Comparison of ENCODE assay signal across 1 cellular context in genomic region chr10:28839600-28840007, GRCh38.
TF ChIP-seq lines count a peak whose summit lies in the region.

No MANE protein-coding gene starts in this region.

TF ChIP-seq in HEK293, 187 proteins besides CTCF, POLR2A, EP300 and RAD21 (continued from another document and continues in another):
- TF ChIP-seq ZNF449 (tag by site-specific recombination; IDR thresholded peaks at IDR 0.05) (no peak), OSR2 (tag by site-specific recombination; IDR thresholded peaks at IDR 0.05) (peak; percentile 63), KLF8 (tag by site-specific recombination; IDR thresholded peaks at IDR 0.05) (0 out of 2 replicates have a peak, but pooled peaks have one; percentile 41), ZXDB (tag by site-specific recombination; IDR thresholded peaks at IDR 0.05) (peak; percentile 89), ZNF404 (tag by site-specific recombination; IDR thresholded peaks at IDR 0.05) (no peak), ZNF501 (tag by site-specific recombination; IDR thresholded peaks at IDR 0.05) (0 out of 2 replicates have a peak, but pooled peaks have one; percentile 17), ZNF692 (tag by site-specific recombination; IDR thresholded peaks at IDR 0.05) (peak; percentile 37; the same call in 1 of the 2 replicates), ZNF639 (tag by site-specific recombination; IDR thresholded peaks at IDR 0.05) (0 out of 2 replicates have a peak, but pooled peaks have one; percentile 36), ZIC2 (tag by site-specific recombination; IDR thresholded peaks at IDR 0.05) (no peak), IKZF3 (tag by site-specific recombination; IDR thresholded peaks at IDR 0.05) (0 out of 2 replicates have a peak, but pooled peaks have one; percentile 31), ZNF747 (tag by site-specific recombination; IDR thresholded peaks at IDR 0.05) (no peak), ZSCAN4 (tag by site-specific recombination; IDR thresholded peaks at IDR 0.05) (no peak), KLF7 (tag by site-specific recombination; IDR thresholded peaks at IDR 0.05; ENCODE audit: borderline replicate concordance) (no peak), ZNF843 (tag by site-specific recombination; IDR thresholded peaks at IDR 0.05) (peak; percentile 84), TCF7L2 (IDR thresholded peaks at IDR 0.05; ENCODE audit: borderline replicate concordance, low read depth, low read length) (peak; percentile 40; the same call in 1 of the 2 replicates), ZNF10 (tag by site-specific recombination; IDR thresholded peaks at IDR 0.05) (0 out of 2 replicates have a peak, but pooled peaks have one; percentile 33), MZF1 (tag by site-specific recombination; IDR thresholded peaks at IDR 0.05; ENCODE audit: borderline replicate concordance) (no peak), ZEB2 (tag by site-specific recombination; IDR thresholded peaks at IDR 0.05) (peak; percentile 75), ZSCAN18 (tag by site-specific recombination; IDR thresholded peaks at IDR 0.05) (no peak), ZNF394 (tag by site-specific recombination; IDR thresholded peaks at IDR 0.05; ENCODE audit: borderline replicate concordance) (no peak), ZNF776 (tag by site-specific recombination; IDR thresholded peaks at IDR 0.05; ENCODE audit: borderline replicate concordance) (no peak), FEZF1 (tag by site-specific recombination; IDR thresholded peaks at IDR 0.05) (peak; percentile 88), ZNF530 (tag by site-specific recombination; IDR thresholded peaks at IDR 0.05; ENCODE audit: low read depth) (no peak), ZNF416 (tag by site-specific recombination; IDR thresholded peaks at IDR 0.05) (no peak), ZNF629 (tag by site-specific recombination; IDR thresholded peaks at IDR 0.05) (peak; percentile 75), ZFHX2 (tag by site-specific recombination; conservative IDR thresholded peaks at IDR 0.05) (no peak), GLIS1 (tag by site-specific recombination; IDR thresholded peaks at IDR 0.05) (peak; percentile 34; the same call in 1 of the 2 replicates), REST (tag by site-specific recombination; IDR thresholded peaks at IDR 0.05) (no peak), ZNF624 (tag by site-specific recombination; IDR thresholded peaks at IDR 0.05) (no peak)
- TF ChIP-seq, protein P1, sequence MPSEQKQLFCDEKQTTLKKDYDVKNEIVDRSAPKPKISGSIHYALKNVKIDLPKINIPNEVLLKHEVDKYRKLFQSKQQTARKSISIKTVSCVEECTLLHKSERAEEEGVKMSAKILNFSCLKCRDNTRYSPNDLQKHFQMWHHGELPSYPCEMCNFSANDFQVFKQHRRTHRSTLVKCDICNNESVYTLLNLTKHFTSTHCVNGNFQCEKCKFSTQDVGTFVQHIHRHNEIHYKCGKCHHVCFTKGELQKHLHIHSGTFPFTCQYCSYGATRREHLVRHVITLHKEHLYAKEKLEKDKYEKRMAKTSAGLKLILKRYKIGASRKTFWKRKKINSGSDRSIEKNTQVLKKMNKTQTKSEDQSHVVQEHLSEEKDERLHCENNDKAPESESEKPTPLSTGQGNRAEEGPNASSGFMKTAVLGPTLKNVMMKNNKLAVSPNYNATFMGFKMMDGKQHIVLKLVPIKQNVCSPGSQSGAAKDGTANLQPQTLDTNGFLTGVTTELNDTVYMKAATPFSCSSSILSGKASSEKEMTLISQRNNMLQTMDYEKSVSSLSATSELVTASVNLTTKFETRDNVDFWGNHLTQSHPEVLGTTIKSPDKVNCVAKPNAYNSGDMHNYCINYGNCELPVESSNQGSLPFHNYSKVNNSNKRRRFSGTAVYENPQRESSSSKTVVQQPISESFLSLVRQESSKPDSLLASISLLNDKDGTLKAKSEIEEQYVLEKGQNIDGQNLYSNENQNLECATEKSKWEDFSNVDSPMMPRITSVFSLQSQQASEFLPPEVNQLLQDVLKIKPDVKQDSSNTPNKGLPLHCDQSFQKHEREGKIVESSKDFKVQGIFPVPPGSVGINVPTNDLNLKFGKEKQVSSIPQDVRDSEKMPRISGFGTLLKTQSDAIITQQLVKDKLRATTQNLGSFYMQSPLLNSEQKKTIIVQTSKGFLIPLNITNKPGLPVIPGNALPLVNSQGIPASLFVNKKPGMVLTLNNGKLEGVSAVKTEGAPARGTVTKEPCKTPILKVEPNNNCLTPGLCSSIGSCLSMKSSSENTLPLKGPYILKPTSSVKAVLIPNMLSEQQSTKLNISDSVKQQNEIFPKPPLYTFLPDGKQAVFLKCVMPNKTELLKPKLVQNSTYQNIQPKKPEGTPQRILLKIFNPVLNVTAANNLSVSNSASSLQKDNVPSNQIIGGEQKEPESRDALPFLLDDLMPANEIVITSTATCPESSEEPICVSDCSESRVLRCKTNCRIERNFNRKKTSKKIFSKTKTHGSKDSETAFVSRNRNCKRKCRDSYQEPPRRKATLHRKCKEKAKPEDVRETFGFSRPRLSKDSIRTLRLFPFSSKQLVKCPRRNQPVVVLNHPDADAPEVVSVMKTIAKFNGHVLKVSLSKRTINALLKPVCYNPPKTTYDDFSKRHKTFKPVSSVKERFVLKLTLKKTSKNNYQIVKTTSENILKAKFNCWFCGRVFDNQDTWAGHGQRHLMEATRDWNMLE (tag by site-specific recombination; conservative IDR thresholded peaks at IDR 0.05; ENCODE audit: low read depth): no peak
- TF ChIP-seq, protein P2, sequence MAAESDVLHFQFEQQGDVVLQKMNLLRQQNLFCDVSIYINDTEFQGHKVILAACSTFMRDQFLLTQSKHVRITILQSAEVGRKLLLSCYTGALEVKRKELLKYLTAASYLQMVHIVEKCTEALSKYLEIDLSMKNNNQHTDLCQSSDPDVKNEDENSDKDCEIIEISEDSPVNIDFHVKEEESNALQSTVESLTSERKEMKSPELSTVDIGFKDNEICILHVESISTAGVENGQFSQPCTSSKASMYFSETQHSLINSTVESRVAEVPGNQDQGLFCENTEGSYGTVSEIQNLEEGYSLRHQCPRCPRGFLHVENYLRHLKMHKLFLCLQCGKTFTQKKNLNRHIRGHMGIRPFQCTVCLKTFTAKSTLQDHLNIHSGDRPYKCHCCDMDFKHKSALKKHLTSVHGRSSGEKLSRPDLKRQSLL (tag by site-specific recombination; IDR thresholded peaks at IDR 0.05): 0 out of 2 replicates have a peak, but pooled peaks have one; percentile 55
- TF ChIP-seq, protein P3, sequence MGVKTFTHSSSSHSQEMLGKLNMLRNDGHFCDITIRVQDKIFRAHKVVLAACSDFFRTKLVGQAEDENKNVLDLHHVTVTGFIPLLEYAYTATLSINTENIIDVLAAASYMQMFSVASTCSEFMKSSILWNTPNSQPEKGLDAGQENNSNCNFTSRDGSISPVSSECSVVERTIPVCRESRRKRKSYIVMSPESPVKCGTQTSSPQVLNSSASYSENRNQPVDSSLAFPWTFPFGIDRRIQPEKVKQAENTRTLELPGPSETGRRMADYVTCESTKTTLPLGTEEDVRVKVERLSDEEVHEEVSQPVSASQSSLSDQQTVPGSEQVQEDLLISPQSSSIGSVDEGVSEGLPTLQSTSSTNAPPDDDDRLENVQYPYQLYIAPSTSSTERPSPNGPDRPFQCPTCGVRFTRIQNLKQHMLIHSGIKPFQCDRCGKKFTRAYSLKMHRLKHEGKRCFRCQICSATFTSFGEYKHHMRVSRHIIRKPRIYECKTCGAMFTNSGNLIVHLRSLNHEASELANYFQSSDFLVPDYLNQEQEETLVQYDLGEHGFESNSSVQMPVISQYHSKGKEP (tag by site-specific recombination; IDR thresholded peaks at IDR 0.05): peak; percentile 63; the same call in 1 of the 2 replicates
- TF ChIP-seq, protein P4, sequence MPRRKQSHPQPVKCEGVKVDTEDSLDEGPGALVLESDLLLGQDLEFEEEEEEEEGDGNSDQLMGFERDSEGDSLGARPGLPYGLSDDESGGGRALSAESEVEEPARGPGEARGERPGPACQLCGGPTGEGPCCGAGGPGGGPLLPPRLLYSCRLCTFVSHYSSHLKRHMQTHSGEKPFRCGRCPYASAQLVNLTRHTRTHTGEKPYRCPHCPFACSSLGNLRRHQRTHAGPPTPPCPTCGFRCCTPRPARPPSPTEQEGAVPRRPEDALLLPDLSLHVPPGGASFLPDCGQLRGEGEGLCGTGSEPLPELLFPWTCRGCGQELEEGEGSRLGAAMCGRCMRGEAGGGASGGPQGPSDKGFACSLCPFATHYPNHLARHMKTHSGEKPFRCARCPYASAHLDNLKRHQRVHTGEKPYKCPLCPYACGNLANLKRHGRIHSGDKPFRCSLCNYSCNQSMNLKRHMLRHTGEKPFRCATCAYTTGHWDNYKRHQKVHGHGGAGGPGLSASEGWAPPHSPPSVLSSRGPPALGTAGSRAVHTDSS (tag by site-specific recombination; IDR thresholded peaks at IDR 0.05): no peak
- TF ChIP-seq, protein P5, sequence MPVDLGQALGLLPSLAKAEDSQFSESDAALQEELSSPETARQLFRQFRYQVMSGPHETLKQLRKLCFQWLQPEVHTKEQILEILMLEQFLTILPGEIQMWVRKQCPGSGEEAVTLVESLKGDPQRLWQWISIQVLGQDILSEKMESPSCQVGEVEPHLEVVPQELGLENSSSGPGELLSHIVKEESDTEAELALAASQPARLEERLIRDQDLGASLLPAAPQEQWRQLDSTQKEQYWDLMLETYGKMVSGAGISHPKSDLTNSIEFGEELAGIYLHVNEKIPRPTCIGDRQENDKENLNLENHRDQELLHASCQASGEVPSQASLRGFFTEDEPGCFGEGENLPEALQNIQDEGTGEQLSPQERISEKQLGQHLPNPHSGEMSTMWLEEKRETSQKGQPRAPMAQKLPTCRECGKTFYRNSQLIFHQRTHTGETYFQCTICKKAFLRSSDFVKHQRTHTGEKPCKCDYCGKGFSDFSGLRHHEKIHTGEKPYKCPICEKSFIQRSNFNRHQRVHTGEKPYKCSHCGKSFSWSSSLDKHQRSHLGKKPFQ (tag by site-specific recombination; IDR thresholded peaks at IDR 0.05): no peak
